1 cellular context compared by ENCODE assay signal in genomic region chr1:205444931-205445652, GRCh38.
TF ChIP-seq lines count a peak whose summit lies in the region.

No MANE protein-coding gene starts in this region.

TF ChIP-seq in K562, 482 proteins besides CTCF, POLR2A, EP300 and RAD21 (continued from another document and continues in another):
- TF ChIP-seq IRF1 (CRISPR knock-in tag; IDR thresholded peaks at IDR 0.05; ENCODE audit: borderline replicate concordance) (no peak), PHB (CRISPR knock-in tag; IDR thresholded peaks at IDR 0.05) (no peak), ZNF75A (CRISPR knock-in tag; IDR thresholded peaks at IDR 0.05) (no peak), NR1H2 (CRISPR knock-in tag; IDR thresholded peaks at IDR 0.05) (no peak), NR2C1 (IDR thresholded peaks at IDR 0.05) (no peak), NR2C1 (tag; IDR thresholded peaks at IDR 0.05) (0 out of 2 replicates have a peak, but pooled peaks have one; percentile 21), NR2C2 (CRISPR knock-in tag; IDR thresholded peaks at IDR 0.05) (no peak), NR2C2 (tag; IDR thresholded peaks at IDR 0.05) (0 out of 2 replicates have a peak, but pooled peaks have one; percentile 22), SMAD3 (CRISPR knock-in tag; conservative IDR thresholded peaks at IDR 0.05) (no peak), PRPF4 (IDR thresholded peaks at IDR 0.05; ENCODE audit: insufficient read depth, low read depth, low read length, poor library complexity, severe bottlenecking) (no peak), ASH1L (IDR thresholded peaks at IDR 0.05; ENCODE audit: borderline replicate concordance, low read depth, partially characterized antibody) (no peak), ILK (tag; IDR thresholded peaks at IDR 0.05; ENCODE audit: borderline replicate concordance, low read depth) (no peak), TEAD4 (IDR thresholded peaks at IDR 0.05; ENCODE audit: low read length) (no peak), TEAD4 (CRISPR knock-in tag; IDR thresholded peaks at IDR 0.05; ENCODE audit: borderline replicate concordance) (no peak), MAFK (IDR thresholded peaks at IDR 0.05; ENCODE audit: low read length) (no peak), GTF2B (IDR thresholded peaks at IDR 0.05; ENCODE audit: extremely low read depth, insufficient read length) (no peak), HCFC1 (IDR thresholded peaks at IDR 0.05; ENCODE audit: low read depth, low read length) (peak; percentile 76), ARID3A (IDR thresholded peaks at IDR 0.05; ENCODE audit: borderline replicate concordance, low read depth, low read length) (no peak), KHSRP (IDR thresholded peaks at IDR 0.05) (no peak), SMAD4 (CRISPR knock-in tag; conservative IDR thresholded peaks at IDR 0.05) (no peak), RBM34 (IDR thresholded peaks at IDR 0.05; ENCODE audit: borderline replicate concordance, insufficient read depth, low read length) (no peak), ZNF518B (CRISPR knock-in tag; IDR thresholded peaks at IDR 0.05) (no peak), FOXK2 (conservative IDR thresholded peaks at IDR 0.05 in 1 of 2, IDR thresholded peaks at IDR 0.05 in 1 of 2; ENCODE audit: low read depth in 2 of 2) (peak; percentile 67 to 72; a peak in 3 of 4 replicates), MEIS2 (IDR thresholded peaks at IDR 0.05; ENCODE audit: partially characterized antibody) (peak; percentile 37), KLF1 (tag; IDR thresholded peaks at IDR 0.05) (0 out of 2 replicates have a peak, but pooled peaks have one; percentile 11), FOXM1 (IDR thresholded peaks at IDR 0.05; ENCODE audit: low read depth) (no peak), FOXM1 (CRISPR knock-in tag; IDR thresholded peaks at IDR 0.05; ENCODE audit: low read depth) (no peak), ZBTB40 (IDR thresholded peaks at IDR 0.05) (0 out of 2 replicates have a peak, but pooled peaks have one; percentile 16), ZBTB40 (CRISPR knock-in tag; IDR thresholded peaks at IDR 0.05) (no peak), ZMIZ1 (IDR thresholded peaks at IDR 0.05; ENCODE audit: low read depth in 2 of 2, low read length in 2 of 2) (no peak), ARID4B (CRISPR knock-in tag; IDR thresholded peaks at IDR 0.05) (no peak)
